13 cellular contexts compared by ENCODE assay signal in the genomic region with DNA sequence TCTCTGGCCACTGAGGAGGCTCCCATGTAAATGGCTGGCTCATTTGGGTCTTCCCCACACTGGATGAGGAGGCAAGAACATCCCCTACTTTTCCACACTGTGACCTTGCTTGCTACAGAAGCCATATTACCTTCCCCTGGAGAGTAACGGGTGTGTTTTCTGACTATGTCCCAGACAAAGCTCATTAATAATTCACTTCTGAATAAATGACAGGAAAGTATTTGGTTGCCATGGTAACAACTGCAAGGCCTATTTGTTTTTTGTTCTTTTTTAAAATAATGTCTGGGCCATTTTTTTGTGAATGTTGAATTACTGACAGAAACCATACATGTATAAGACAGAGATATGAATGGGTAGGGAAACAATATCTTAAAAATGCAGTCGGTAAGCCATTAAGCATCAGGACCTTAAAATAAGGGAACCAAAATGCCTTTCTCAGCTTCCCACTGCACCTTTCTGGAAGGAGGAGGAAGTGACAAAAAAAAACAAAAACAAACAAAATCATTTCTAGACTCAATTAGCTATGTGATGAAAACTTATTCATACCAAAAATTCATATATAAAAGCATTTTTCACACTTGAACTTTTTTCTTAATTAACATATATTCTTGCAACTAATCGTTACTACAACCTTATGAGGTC. TPM values are rescaled to one million over a fixed set of nuclear protein-coding genes. Genes with fewer than 3 reads are reported as not detected.
DNase-seq lines count a peak whose midpoint lies in the region; ATAC-seq and TF ChIP-seq lines count a peak whose summit lies in the region.
"Had no signal": no experiment of that assay in that cellular context is flagged by ENCODE, and none has a peak within 500 bp of the region (broad histone marks: within the 10 kb centered on the region; RNA-seq: fewer than 3 reads in every experiment).

No MANE protein-coding gene starts in this region.

- no peak for TF ChIP-seq CTCF in brain (conservative IDR thresholded peaks at IDR 0.05)
- TF ChIP-seq CTCF in GM13977 (IDR thresholded peaks at IDR 0.05; ENCODE audit: extremely low read depth, insufficient read depth, missing control alignments): no peak

- H3K4me1 Mint-ChIP-seq in brain: peaks cover 40% of the 10 kb centered on the region
- H3K4me1 Mint-ChIP-seq in T-helper 2 cell treated with Interferon-gamma antibody and Interleukin-4, amounts not matched to agents 5 μg/mL and 100 μg/mL, for 36 hours (ENCODE audit: low read depth): peaks cover 17% of the 10 kb centered on the region

- H3K36me3 Mint-ChIP-seq in brain: peaks cover 9% of the 10 kb centered on the region
- H3K36me3 Mint-ChIP-seq in T-helper 2 cell treated with Interferon-gamma antibody and Interleukin-4, amounts not matched to agents 5 μg/mL and 100 μg/mL, for 36 hours (ENCODE audit: low read depth): no peaks in the 10 kb centered on the region
- H3K36me3 Mint-ChIP-seq: activated CD4-positive, alpha-beta memory T cell treated with anti-CD3 and anti-CD28 coated beads for 36 hours had no signal

- ATAC-seq in HG03354 (IDR thresholded peaks at IDR 0.05; ENCODE audit: poor library complexity, severe bottlenecking, unreplicated experiment): no peak
- no peak for ATAC-seq in HG03521 (IDR thresholded peaks at IDR 0.05; ENCODE audit: unreplicated experiment)
- ATAC-seq: foreskin keratinocyte had no signal

- no peaks in the 10 kb centered on the region for H3K27me3 Mint-ChIP-seq in brain
- peaks cover 8% of the 10 kb centered on the region for H3K27me3 Mint-ChIP-seq in T-helper 2 cell treated with Interferon-gamma antibody and Interleukin-4, amounts not matched to agents 5 μg/mL and 100 μg/mL, for 36 hours (ENCODE audit: low read depth)
- H3K27me3 Mint-ChIP-seq: activated CD4-positive, alpha-beta memory T cell treated with anti-CD3 and anti-CD28 coated beads for 36 hours had no signal

- H3K4me3 Mint-ChIP-seq in brain: no peak overlapping the region
- H3K4me3 Mint-ChIP-seq in T-helper 2 cell treated with Interferon-gamma antibody and Interleukin-4, amounts not matched to agents 5 μg/mL and 100 μg/mL, for 36 hours: no peak overlapping the region
- H3K4me3 Mint-ChIP-seq: activated CD4-positive, alpha-beta memory T cell treated with anti-CD3 and anti-CD28 coated beads for 36 hours had no signal

- DNase-seq in CD1c-positive myeloid dendritic cell (ENCODE audit: extremely low spot score) (peak; percentile 51), LHCN-M2 (ENCODE audit: low read depth) (peak; percentile 39), myocyte (ENCODE audit: low read depth) (peak; percentile 44), GM13977 (ENCODE audit: low spot score) (no peak)
- DNase-seq in T-helper 2 cell treated with Interferon-gamma antibody and Interleukin-4, amounts not matched to agents 5 μg/mL and 100 μg/mL, for 36 hours (ENCODE audit: low spot score): no peak
- DNase-seq: activated CD4-positive, alpha-beta memory T cell treated with anti-CD3 and anti-CD28 coated beads for 36 hours; activated effector memory CD4-positive, alpha-beta T cell treated with anti-CD3 and anti-CD28 coated beads, Interleukin-2, amount 50 U/mL, for 16 hours; foreskin keratinocyte; NCI-H2081 treated with DMSO at 0.1 percent for 48 hours; T-helper 1 cell had no signal

- in situ Hi-C loops in GM13977 (cut with MboI; ENCODE audit: low pct_unique_long_range_greater_than_20kb, low sequenced_read_pairs, unreplicated experiment): loop anchor here (10.0 to 25.0 kb wide), 2 partner anchors 463 to 800 kb away; no protein-coding TSS in a partner anchor

- peak overlapping the region in 4 of 5 experiments; percentile 9 to 73 (median 52) for H3K27ac Mint-ChIP-seq in brain
- H3K27ac Mint-ChIP-seq in T-helper 2 cell treated with Interferon-gamma antibody and Interleukin-4, amounts not matched to agents 5 μg/mL and 100 μg/mL, for 36 hours: no peak overlapping the region
- H3K27ac Mint-ChIP-seq: activated CD4-positive, alpha-beta memory T cell treated with anti-CD3 and anti-CD28 coated beads for 36 hours had no signal

- peaks cover 0 to 9% (median 2%) of the 10 kb centered on the region in 5 experiments for H3K9me3 Mint-ChIP-seq in brain
- no peaks in the 10 kb centered on the region for H3K9me3 Mint-ChIP-seq in T-helper 2 cell treated with Interferon-gamma antibody and Interleukin-4, amounts not matched to agents 5 μg/mL and 100 μg/mL, for 36 hours

RNA-seq across cellular contexts. Expression of a gene that starts 31.9 kb away (rescaled TPM):
- 0.38 and 0.40 TPM in 2 replicates for total RNA-seq in LHCN-M2 (2014; rRNA removed)
- polyA plus RNA-seq in LHCN-M2 (2012): 0.07 TPM
- polyA plus RNA-seq in brain (ENCODE audit: insufficient read depth, low read depth, low replicate concordance): 108 TPM
- 0.57 and 2.9 TPM in 2 replicates for total RNA-seq in myocyte
- polyA plus RNA-seq in myocyte (2012): 0.11 TPM
- total RNA-seq: activated CD4-positive, alpha-beta memory T cell treated with anti-CD3 and anti-CD28 coated beads for 36 hours; foreskin keratinocyte had no signal
- polyA plus RNA-seq: foreskin keratinocyte had no signal

Comparison
In these comparisons a context has a peak if more than half of its experiments do, and no peak if none do; other contexts are left out.
1. DNase-seq: peak in CD1c-positive myeloid dendritic cell (single experiment), LHCN-M2 (single experiment) and myocyte (single experiment); none in GM13977 (single experiment) and T-helper 2 cell treated with Interferon-gamma antibody and Interleukin-4, amounts not matched to agents 5 μg/mL and 100 μg/mL, for 36 hours (single experiment).